In genomic region chr17:57946798-57947358, GRCh38 we compare ENCODE assay signal across 8 cellular contexts. TPM values are rescaled to one million over a fixed set of nuclear protein-coding genes. Genes with fewer than 3 reads are reported as not detected.
DNase-seq lines count a peak whose midpoint lies in the region; ATAC-seq and TF ChIP-seq lines count a peak whose summit lies in the region.

No MANE protein-coding gene starts in this region.

- peaks cover 54% of the 10 kb centered on the region for H3K4me1 ChIP-seq in Caco-2
- peaks cover 80% of the 10 kb centered on the region for H3K4me1 ChIP-seq in skeletal muscle satellite cell (ENCODE audit: control insufficient read depth, insufficient read depth, low read length)

- intact Hi-C loops in Caco-2 (cut with micrococcal nuclease; ENCODE audit: unreplicated experiment) = loop anchor here (1.0 kb wide), 1 partner anchor 7 kb away; no protein-coding TSS in a partner anchor

- no peak for TF ChIP-seq CTCF in Caco-2 (IDR thresholded peaks at IDR 0.05; ENCODE audit: insufficient read depth in 1 of 2, low read depth in 1 of 2, low read length in 1 of 2, severe bottlenecking in 1 of 2, unreplicated experiment in 1 of 2)

- H3K4me3 Mint-ChIP-seq in Caco-2 (ENCODE audit: unreplicated experiment) = peak overlapping the region; percentile 26

- peak overlapping the region; percentile 82 for H3K4me2 ChIP-seq in skeletal muscle satellite cell (ENCODE audit: low read length)

- H3K4me3 ChIP-seq in Caco-2 (ENCODE audit: low read depth, low read length) (no peak overlapping the region), skeletal muscle satellite cell (ENCODE audit: low read length) (peak overlapping the region; percentile 65)

- H3K9ac ChIP-seq in skeletal muscle satellite cell (ENCODE audit: low read depth, low read length) = peak overlapping the region; percentile 58

- peaks cover 9% of the 10 kb centered on the region for H3K36me3 Mint-ChIP-seq in Caco-2 (ENCODE audit: insufficient read depth, unreplicated experiment)

- no peaks in the 10 kb centered on the region for H3K27me3 ChIP-seq in Caco-2 (replicated peaks; ENCODE audit: control insufficient read depth, insufficient read depth, low read length)
- H3K27me3 ChIP-seq in skeletal muscle satellite cell (ENCODE audit: control insufficient read depth, insufficient read depth, low read length) = no peaks in the 10 kb centered on the region

- POLR2A ChIA-PET in Caco-2 (lab: Charles Lee) = no interaction called here

- DNase-seq in Caco-2 (peak in 1 of 2 experiments; percentile 57), NOMO-1 treated with dmso at 0.1 percent for 144 hours (lab: John Stamatoyannopoulos, UW; ENCODE audit: unreplicated experiment) (peak; percentile 86), hepatic stellate cell (ENCODE audit: low spot score) (peak; percentile 82), HK-2 (ENCODE audit: unreplicated experiment) (no peak)

- no TSS peak for BruUV-seq in Caco-2 (replicated peaks; lab: Mats Ljungman, UMichigan)

- peaks cover 47% of the 10 kb centered on the region for H3K4me1 Mint-ChIP-seq in Caco-2 (ENCODE audit: low read depth, unreplicated experiment)

- H3K36me3 ChIP-seq in Caco-2 (ENCODE audit: control insufficient read depth, insufficient read depth, low read length) (no peaks in the 10 kb centered on the region), skeletal muscle satellite cell (ENCODE audit: insufficient read depth, low read length) (no peaks in the 10 kb centered on the region)

- H3K27ac Mint-ChIP-seq in Caco-2 (ENCODE audit: unreplicated experiment) = peak overlapping the region; percentile 32

- peak overlapping the region; percentile 90 for H3K27ac ChIP-seq in angular gyrus (ENCODE audit: low read depth, low read length)

- CTCF ChIA-PET in Caco-2 (lab: Charles Lee) = interaction anchor here (0.6 to 2.0 kb wide), 4 partner anchors 44 to 479 kb away, joined by 3 to 6 read pairs (median 4); no protein-coding TSS in a partner anchor

- H3K27me3 Mint-ChIP-seq in Caco-2 (ENCODE audit: insufficient read depth, unreplicated experiment) = no peaks in the 10 kb centered on the region

- ATAC-seq in GM19328 (IDR thresholded peaks at IDR 0.05; ENCODE audit: unreplicated experiment) (peak; percentile 73), HG03196 (IDR thresholded peaks at IDR 0.05; ENCODE audit: unreplicated experiment) (peak; percentile 77)

- H3K9me3 ChIP-seq in Caco-2 (no peaks in the 10 kb centered on the region), skeletal muscle satellite cell (replicated peaks; ENCODE audit: low read length) (no peaks in the 10 kb centered on the region)

- H3K9me3 Mint-ChIP-seq in Caco-2 (ENCODE audit: unreplicated experiment) = no peaks in the 10 kb centered on the region

RNA-seq across cellular contexts. Expression of gene CUEDC1, which starts 8.3 kb away (rescaled TPM):
- total RNA-seq in Caco-2 (2022) = 27.5 TPM in 2 replicates
- total RNA-seq in skeletal muscle satellite cell (2012; rRNA removed) = 9.4 and 15.7 TPM in 2 replicates

RNA-seq across cellular contexts. Expression of gene VEZF1, which starts 41.2 kb away (rescaled TPM):
- total RNA-seq in Caco-2 (2022) = 52.1 and 54.9 TPM in 2 replicates
- 24.6 and 24.9 TPM in 2 replicates for total RNA-seq in skeletal muscle satellite cell (2012; rRNA removed)
